ENCODE assay signal across 8 cellular contexts in the genomic region with DNA sequence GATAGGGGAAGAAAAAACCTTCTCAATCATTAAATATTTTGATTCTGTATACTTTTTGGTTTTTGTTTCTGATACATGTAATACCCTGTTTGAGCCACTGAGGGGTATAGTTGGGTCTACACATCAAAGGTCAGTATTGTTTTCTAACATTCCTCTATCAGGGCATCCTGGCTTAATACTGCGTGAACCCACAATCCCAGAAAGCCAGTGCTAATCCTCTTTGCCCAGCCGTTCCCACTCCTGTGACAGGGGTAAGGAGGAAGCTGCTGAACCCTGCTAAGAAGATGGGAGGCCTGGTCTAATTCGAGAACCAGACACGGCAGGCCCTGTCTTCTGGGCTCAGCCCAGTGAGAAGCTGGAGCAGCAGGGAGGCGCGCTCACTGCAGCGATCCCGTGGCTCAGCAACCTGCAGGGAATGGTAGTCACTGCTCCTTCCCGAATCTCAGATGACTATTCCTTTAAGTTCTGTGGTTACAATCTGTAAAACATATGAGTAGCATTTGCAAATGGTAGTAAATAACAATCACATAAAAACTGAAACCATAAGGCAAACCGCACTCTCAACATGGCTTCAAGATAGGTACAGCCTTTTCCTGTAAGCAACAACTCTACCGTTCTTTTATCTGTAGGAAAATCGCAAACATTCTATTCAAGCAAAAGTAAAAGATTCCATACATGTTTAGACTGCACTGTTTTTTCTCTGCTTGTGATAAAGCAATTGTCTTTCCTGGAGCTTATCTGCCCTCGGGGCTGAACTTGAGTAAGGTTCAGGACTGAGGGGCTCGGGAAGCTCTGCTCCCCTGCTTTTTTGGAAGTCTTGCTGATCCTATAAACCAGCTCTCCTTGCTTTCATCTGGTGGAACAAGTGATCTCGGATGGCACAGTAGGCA.
DNase-seq lines count a peak whose midpoint lies in the region; ATAC-seq and TF ChIP-seq lines count a peak whose summit lies in the region.

No MANE protein-coding gene starts in this region.

- H3K27ac ChIP-seq in ACC112 (ENCODE audit: low read depth, low read length) (no peak overlapping the region), testis (no peak overlapping the region)

- H3K4me3 Mint-ChIP-seq in brain = peak overlapping the region; percentile 9 to 68 (median 44)

- H3K4me1 ChIP-seq in ACC112 (ENCODE audit: control insufficient read depth, insufficient read depth, low read length, unreplicated experiment) = no peaks in the 10 kb centered on the region
- H3K4me1 ChIP-seq in testis = peaks cover 4% of the 10 kb centered on the region

- TF ChIP-seq POLR2A in testis (IDR thresholded peaks at IDR 0.05) = no peak

- H3K36me3 Mint-ChIP-seq in brain = no peaks in the 10 kb centered on the region

- H3K36me3 ChIP-seq in ACC112 (ENCODE audit: insufficient read depth, low read length) = no peaks in the 10 kb centered on the region
- no peaks in the 10 kb centered on the region for H3K36me3 ChIP-seq in kidney epithelial cell (ENCODE audit: control insufficient read depth, insufficient read depth, low read length)
- H3K36me3 ChIP-seq in testis (ENCODE audit: low read depth, missing control alignments) = no peaks in the 10 kb centered on the region

- H3K4me1 Mint-ChIP-seq in brain = peaks cover 49% of the 10 kb centered on the region

- DNase-seq in Kasumi-1 (lab: John Stamatoyannopoulos, UW) (peak; percentile 5 to 14), kidney epithelial cell (ENCODE audit: low read depth) (no peak), testis (peak; percentile 26), HPDE6-E6E7 (ENCODE audit: extremely low spot score) (no peak)
- DNase-seq in stimulated activated CD4-positive, alpha-beta T cell treated with anti-CD3 and anti-CD28 coated beads, Interleukin-1b, Interleukin-23, amount 100 ng/mL, for 48 hours = no peak

- H3K9me3 Mint-ChIP-seq in brain = no peaks in the 10 kb centered on the region

- no peaks in the 10 kb centered on the region for H3K9me3 ChIP-seq in testis

- H3K4me3 ChIP-seq in ACC112 (ENCODE audit: low read depth, low read length) (peak overlapping the region; percentile 58), kidney epithelial cell (ENCODE audit: low read depth, low read length) (no peak overlapping the region), testis (no peak overlapping the region)

- WGBS in testis, 2 donors = 51% methylated on average over 15 of the region's 15 CpGs

- intact Hi-C loops in testis (cut with DNase I; ENCODE audit: low total_unique reads) = no loop called here

- no peaks in the 10 kb centered on the region for H3K27me3 ChIP-seq in ACC112 (ENCODE audit: insufficient read depth, low read length)
- no peaks in the 10 kb centered on the region for H3K27me3 ChIP-seq in kidney epithelial cell (ENCODE audit: control insufficient read depth, insufficient read depth, low read length)
- no peaks in the 10 kb centered on the region for H3K27me3 ChIP-seq in testis

- peak; percentile 89 for ATAC-seq in GM18907 (IDR thresholded peaks at IDR 0.05; ENCODE audit: unreplicated experiment)

- H3K27me3 Mint-ChIP-seq in brain = no peaks in the 10 kb centered on the region

- H3K27ac Mint-ChIP-seq in brain = peak overlapping the region; percentile 31 to 69 (median 53)

- no peaks in the 10 kb centered on the region for H3K79me2 ChIP-seq in ACC112 (ENCODE audit: control insufficient read depth, insufficient read depth, low read length, unreplicated experiment)

- H2AFZ ChIP-seq in ACC112 (ENCODE audit: low read length, unreplicated experiment) = peak overlapping the region; percentile 65

- peak; percentile 65 for TF ChIP-seq CTCF in brain (conservative IDR thresholded peaks at IDR 0.05)
- TF ChIP-seq CTCF in kidney epithelial cell (IDR thresholded peaks at IDR 0.05; ENCODE audit: insufficient read depth, low read length, poor library complexity, severe bottlenecking) = peak; percentile 46
- peak in 2 of 3 experiments; percentile 40 for TF ChIP-seq CTCF in testis (IDR thresholded peaks at IDR 0.05)

Comparison
In these comparisons a context has a peak if more than half of its experiments do, and no peak if none do; other contexts are left out.
1. DNase-seq: peak in Kasumi-1 (2 of 2) and testis (single experiment); none in kidney epithelial cell (single experiment), HPDE6-E6E7 (single experiment) and stimulated activated CD4-positive, alpha-beta T cell treated with anti-CD3 and anti-CD28 coated beads, Interleukin-1b, Interleukin-23, amount 100 ng/mL, for 48 hours (single experiment).
2. Peak in every context shown above with its lines, with median percentiles within 50 percentile points of each other: CTCF ChIP-seq.